Comparison of ENCODE assay signal across 11 cellular contexts in genomic region chr12:76765598-76765997, GRCh38. TPM values are rescaled to one million over a fixed set of nuclear protein-coding genes. Genes with fewer than 3 reads are reported as not detected.
DNase-seq lines count a peak whose midpoint lies in the region; ATAC-seq and TF ChIP-seq lines count a peak whose summit lies in the region.
"Had no signal": no experiment of that assay in that cellular context is flagged by ENCODE, and none has a peak within 500 bp of the region (broad histone marks: within the 10 kb centered on the region; RNA-seq: fewer than 3 reads in every experiment).

No MANE protein-coding gene starts in this region.

- H3K9me3 ChIP-seq in HAP-1 (no peaks in the 10 kb centered on the region), SJCRH30 (replicated peaks) (0 out of 2 replicates have a peak, but pooled peaks cover 2% of the 10 kb centered on the region), esophagus muscularis mucosa (no peaks in the 10 kb centered on the region)
- H3K9me3 ChIP-seq: pancreas had no signal

- no peak for TF ChIP-seq EP300 in esophagus muscularis mucosa (IDR thresholded peaks at IDR 0.05)

- WGBS in esophagus muscularis mucosa: 70% methylated on average over 6 of the region's 6 CpGs

- H3K4me1 ChIP-seq in HAP-1 (peaks cover 15% of the 10 kb centered on the region), SJCRH30 (no peaks in the 10 kb centered on the region), esophagus muscularis mucosa (peaks cover 40 to 63% (median 56%) of the 10 kb centered on the region in 4 donors)

- H3K4me3 ChIP-seq in HAP-1 (peak overlapping the region; percentile 98), SJCRH30 (peak overlapping the region; percentile 98; the same call in 1 of the 2 replicates), esophagus muscularis mucosa (peak overlapping the region; percentile 72 to 76 (median 74)), retinal pigment epithelial cell (ENCODE audit: low read length) (peak overlapping the region; percentile 94)

- TF ChIP-seq CTCF in esophagus muscularis mucosa (IDR thresholded peaks at IDR 0.05) (no peak), retinal pigment epithelial cell (conservative IDR thresholded peaks at IDR 0.05; ENCODE audit: low read depth, low read length) (no peak)

- no peaks in the 10 kb centered on the region for H3K36me3 ChIP-seq in HAP-1 (replicated peaks)
- H3K36me3 ChIP-seq in SJCRH30: 0 out of 2 replicates have a peak, but pooled peaks cover 4% of the 10 kb centered on the region
- H3K36me3 ChIP-seq in esophagus muscularis mucosa: no peaks in the 10 kb centered on the region
- H3K36me3 ChIP-seq: pancreas had no signal

- DNase-seq in HAP-1 (ENCODE audit: low spot score in 2 of 2): no peak
- DNase-seq in SJCRH30: no peak
- no peak for DNase-seq in esophagus muscularis mucosa (ENCODE audit: extremely low spot score)
- no peak for DNase-seq in retinal pigment epithelial cell (ENCODE audit: low read depth)
- no peak for DNase-seq in KG1 (lab: John Stamatoyannopoulos, UW)
- DNase-seq in erythroblast (lab: John Stamatoyannopoulos, UW): no peak
- DNase-seq in HUDEP-2 (lab: John Stamatoyannopoulos, UW; ENCODE audit: unreplicated experiment in 76 of 76): no peak
- DNase-seq: activated CD4-positive, alpha-beta T cell treated with anti-CD3 and anti-CD28 coated beads for 1 hour; NCI-H2029; pancreas had no signal

- in situ Hi-C loops in HAP-1 (cut with MboI; ENCODE audit: low sequenced_read_pairs): no loop called here

- TF ChIP-seq POLR2A in esophagus muscularis mucosa (IDR thresholded peaks at IDR 0.05; ENCODE audit: low read depth) (no peak), erythroblast (IDR thresholded peaks at IDR 0.05; ENCODE audit: low read length) (no peak)

- H3K27ac ChIP-seq in SJCRH30: no peak overlapping the region
- peak overlapping the region; percentile 90 to 98 (median 95) for H3K27ac ChIP-seq in esophagus muscularis mucosa (replicated peaks in 1 of 4)

- H3K27me3 ChIP-seq in HAP-1 (ENCODE audit: low read depth) (no peaks in the 10 kb centered on the region), SJCRH30 (no peaks in the 10 kb centered on the region), esophagus muscularis mucosa (no peaks in the 10 kb centered on the region)
- H3K27me3 ChIP-seq: pancreas had no signal

- ATAC-seq in GM21367 (IDR thresholded peaks at IDR 0.05; ENCODE audit: unreplicated experiment): no peak

- intact Hi-C loops in esophagus muscularis mucosa (cut with DNase I): no loop called here

RNA-seq across cellular contexts. Expression of gene ZDHHC17, which starts 1.7 kb away (rescaled TPM):
- total RNA-seq in SJCRH30 (2014; rRNA removed; shearing (Covaris generic)): 37.5 and 41.3 TPM in 2 replicates
- total RNA-seq in esophagus muscularis mucosa: 10 to 100 TPM; 26.2 to 41.9 (median 38.0) TPM
